In the genomic region with DNA sequence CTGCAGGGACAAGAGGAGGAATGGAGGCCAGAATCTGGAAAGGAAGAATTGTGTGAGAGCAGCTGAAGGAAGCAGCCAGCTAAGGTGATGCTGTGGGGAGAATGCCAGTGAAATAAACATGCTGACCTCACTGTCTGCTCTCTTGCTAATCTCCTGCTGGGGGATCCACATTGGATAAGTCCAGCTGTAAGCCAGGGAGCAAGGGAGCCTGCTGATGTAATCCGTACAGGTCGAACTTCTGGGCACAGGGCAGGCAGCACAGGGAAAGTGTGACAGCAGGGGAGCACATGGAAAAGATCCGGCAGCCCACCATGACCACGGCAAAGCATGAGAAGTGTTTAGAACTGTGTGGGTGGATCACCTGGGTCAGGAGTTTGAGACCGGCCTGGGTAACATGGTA, we compare ENCODE assay signal across 14 cellular contexts.
"Had no signal": no experiment of that assay in that cellular context is flagged by ENCODE, and none has a peak within 500 bp of the region (broad histone marks: within the 10 kb centered on the region; RNA-seq: fewer than 3 reads in every experiment).

No MANE protein-coding gene starts in this region.

- DNase-seq: activated naive CD4-positive, alpha-beta T cell; hippocampal formation; mammary epithelial cell; naive B cell; posterior cingulate gyrus; right cardiac atrium; small intestine had no signal

- H3K4me3 Mint-ChIP-seq: stimulated activated naive CD8-positive, alpha-beta T cell treated with anti-CD3 and anti-CD28 coated beads, Interleukin-15, Interleukin-2, amounts not matched to agents 100 ng/mL and 50 ng/mL, for 24 hours; type B pancreatic cell had no signal

- H3K27me3 Mint-ChIP-seq: stimulated activated naive CD8-positive, alpha-beta T cell treated with anti-CD3 and anti-CD28 coated beads, Interleukin-15, Interleukin-2, amounts not matched to agents 100 ng/mL and 50 ng/mL, for 24 hours; type B pancreatic cell had no signal

- H3K27me3 ChIP-seq: neutrophil, suprapubic skin had no signal

- H3K4me1 Mint-ChIP-seq: naive B cell had no signal

- H3K4me3 ChIP-seq: suprapubic skin had no signal

- H3K9me3 Mint-ChIP-seq: naive B cell; stimulated activated naive CD8-positive, alpha-beta T cell treated with anti-CD3 and anti-CD28 coated beads, Interleukin-15, Interleukin-2, amounts not matched to agents 100 ng/mL and 50 ng/mL, for 24 hours; type B pancreatic cell had no signal

- H3K36me3 Mint-ChIP-seq: naive B cell, type B pancreatic cell had no signal

- H3K36me3 ChIP-seq: neutrophil, suprapubic skin had no signal

- H3K27ac ChIP-seq: neutrophil, suprapubic skin had no signal

- FAIRE-seq: colon, endometrium, keratinocyte, small intestine had no signal

- H3K9me3 ChIP-seq: neutrophil, suprapubic skin had no signal

- H3K27ac Mint-ChIP-seq: stimulated activated naive CD8-positive, alpha-beta T cell treated with anti-CD3 and anti-CD28 coated beads, Interleukin-15, Interleukin-2, amounts not matched to agents 100 ng/mL and 50 ng/mL, for 24 hours; type B pancreatic cell had no signal

- H3K4me1 ChIP-seq: suprapubic skin had no signal
